Comparison of ENCODE assay signal across 21 cellular contexts in the genomic region with DNA sequence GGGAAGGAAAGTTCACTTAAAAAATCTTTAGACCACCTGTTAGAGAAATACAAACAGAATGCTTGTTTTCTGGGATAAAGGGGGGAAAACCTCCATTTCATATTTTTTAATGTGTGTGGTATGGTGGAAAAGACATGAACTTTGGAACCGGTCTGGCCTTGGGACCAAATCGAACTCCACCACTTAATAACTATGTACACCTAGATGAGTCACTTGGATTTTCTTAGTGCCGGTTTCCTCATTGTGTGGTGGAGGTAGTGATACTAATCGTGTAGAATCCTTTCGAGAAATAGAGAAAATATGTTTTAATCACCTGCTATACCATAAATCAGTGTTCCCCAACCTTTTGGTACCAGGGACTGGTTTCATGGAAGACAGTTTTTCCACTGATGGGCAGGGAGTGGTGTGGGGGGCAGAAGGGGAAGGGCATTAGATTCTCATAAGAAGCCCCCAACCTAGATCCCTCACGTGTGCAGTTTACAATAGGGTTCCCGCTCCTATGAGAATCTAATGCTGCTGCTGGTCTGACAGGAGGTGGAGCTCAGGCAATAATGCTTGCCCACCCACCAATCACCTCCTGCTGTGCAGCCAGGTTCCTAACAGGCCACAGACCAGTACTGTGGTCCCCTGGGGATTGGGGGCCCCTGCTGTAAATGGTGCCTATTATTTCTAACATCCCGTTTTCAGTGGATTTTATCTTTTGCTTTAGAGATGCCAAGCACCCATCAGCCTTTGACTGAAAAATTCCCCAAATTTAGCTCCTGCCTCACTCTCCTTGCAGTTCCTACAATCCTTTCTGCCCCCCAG.
DNase-seq lines count a peak whose midpoint lies in the region; ATAC-seq and TF ChIP-seq lines count a peak whose summit lies in the region.
"Had no signal": no experiment of that assay in that cellular context is flagged by ENCODE, and none has a peak within 500 bp of the region (broad histone marks: within the 10 kb centered on the region; RNA-seq: fewer than 3 reads in every experiment).

No MANE protein-coding gene starts in this region.

- H3K9me3 ChIP-seq in BLaER1: no peaks in the 10 kb centered on the region
- H3K9me3 ChIP-seq: lower lobe of right lung, upper lobe of right lung had no signal

- H3K4me3 ChIP-seq in BLaER1 (no peak overlapping the region), NB4 (ENCODE audit: low read depth, low read length) (no peak overlapping the region)
- H3K4me3 ChIP-seq: lower lobe of right lung, upper lobe of right lung had no signal

- H3K36me3 ChIP-seq in BLaER1: peaks cover 10% of the 10 kb centered on the region
- H3K36me3 ChIP-seq: lower lobe of right lung, upper lobe of right lung had no signal

- H3K4me1 Mint-ChIP-seq in osteocyte (ENCODE audit: unreplicated experiment): peaks cover 59% of the 10 kb centered on the region

- no peak for TF ChIP-seq POLR2A in NB4 (IDR thresholded peaks at IDR 0.05; ENCODE audit: extremely low read depth, insufficient read length)

- H3K4me3 Mint-ChIP-seq in osteocyte (ENCODE audit: unreplicated experiment): no peak overlapping the region
- H3K4me3 Mint-ChIP-seq: activated naive CD8-positive, alpha-beta T cell; T-helper 1 cell treated with Interleukin-12 subunit alpha and Interleukin-12 subunit beta and Interleukin-4 antibody, amounts not matched to agents 30 μg/mL and 1 μg/mL, for 36 hours had no signal

- no peak overlapping the region for H3K9ac ChIP-seq in BLaER1

- no peaks in the 10 kb centered on the region for H3K27me3 ChIP-seq in BLaER1
- H3K27me3 ChIP-seq: upper lobe of right lung had no signal

- DNase-seq in NB4 (ENCODE audit: low read depth) (peak; percentile 51), osteocyte (ENCODE audit: extremely low spot score, unreplicated experiment) (peak; percentile 15), middle frontal gyrus (ENCODE audit: extremely low spot score, low spot score) (no peak), anterior cingulate cortex (lab: John Stamatoyannopoulos, UW) (no peak), HCEC 1CT (no peak)
- DNase-seq: activated CD4-positive, alpha-beta T cell treated with anti-CD3 and anti-CD28 coated beads for 48 hours; C1 segment of cervical spinal cord; effector CD4-positive, alpha-beta T cell; H7; hypothalamus; lower lobe of right lung; NCI-H1105 treated with DMSO at 0.1 percent for 48 hours; NCI-H2081 treated with DMSO at 0.1 percent for 48 hours; nucleus accumbens; OCI-M1; upper lobe of right lung had no signal

- H3K4me1 ChIP-seq in BLaER1: peaks cover 53% of the 10 kb centered on the region

- H4K20me1 ChIP-seq in BLaER1: peaks cover 98% of the 10 kb centered on the region

- H3K27me3 Mint-ChIP-seq in osteocyte (ENCODE audit: unreplicated experiment): no peaks in the 10 kb centered on the region
- H3K27me3 Mint-ChIP-seq: activated naive CD8-positive, alpha-beta T cell had no signal

- no peaks in the 10 kb centered on the region for H3K36me3 Mint-ChIP-seq in osteocyte (ENCODE audit: unreplicated experiment)

- peak; percentile 25 for ATAC-seq in esophagus mucosa
- no peak for ATAC-seq in GM21737 (IDR thresholded peaks at IDR 0.05; ENCODE audit: unreplicated experiment)
- ATAC-seq: upper lobe of right lung had no signal

- no peak overlapping the region for H3K27ac ChIP-seq in BLaER1

- H3K9me3 Mint-ChIP-seq in osteocyte (ENCODE audit: unreplicated experiment): no peaks in the 10 kb centered on the region
- H3K9me3 Mint-ChIP-seq: T-helper 1 cell treated with Interleukin-12 subunit alpha and Interleukin-12 subunit beta and Interleukin-4 antibody, amounts not matched to agents 30 μg/mL and 1 μg/mL, for 36 hours had no signal

- TF ChIP-seq CTCF in NB4 (IDR thresholded peaks at IDR 0.05; ENCODE audit: low read depth, low read length): no peak
- no peak for TF ChIP-seq CTCF in osteocyte (IDR thresholded peaks at IDR 0.05)

- H3K4me2 ChIP-seq in BLaER1: peak overlapping the region; percentile 66

- no peak overlapping the region for H3K27ac Mint-ChIP-seq in osteocyte (ENCODE audit: unreplicated experiment)
- H3K27ac Mint-ChIP-seq: activated naive CD8-positive, alpha-beta T cell; T-helper 1 cell treated with Interleukin-12 subunit alpha and Interleukin-12 subunit beta and Interleukin-4 antibody, amounts not matched to agents 30 μg/mL and 1 μg/mL, for 36 hours had no signal

Comparison
In these comparisons a context has a peak if more than half of its experiments do, and no peak if none do; other contexts are left out.
1. DNase-seq: peak in NB4 (single experiment) and osteocyte (single experiment); none in middle frontal gyrus (single experiment), anterior cingulate cortex (0 of 58) and HCEC 1CT (single experiment).